1 cellular context compared by ENCODE assay signal in the genomic region with DNA sequence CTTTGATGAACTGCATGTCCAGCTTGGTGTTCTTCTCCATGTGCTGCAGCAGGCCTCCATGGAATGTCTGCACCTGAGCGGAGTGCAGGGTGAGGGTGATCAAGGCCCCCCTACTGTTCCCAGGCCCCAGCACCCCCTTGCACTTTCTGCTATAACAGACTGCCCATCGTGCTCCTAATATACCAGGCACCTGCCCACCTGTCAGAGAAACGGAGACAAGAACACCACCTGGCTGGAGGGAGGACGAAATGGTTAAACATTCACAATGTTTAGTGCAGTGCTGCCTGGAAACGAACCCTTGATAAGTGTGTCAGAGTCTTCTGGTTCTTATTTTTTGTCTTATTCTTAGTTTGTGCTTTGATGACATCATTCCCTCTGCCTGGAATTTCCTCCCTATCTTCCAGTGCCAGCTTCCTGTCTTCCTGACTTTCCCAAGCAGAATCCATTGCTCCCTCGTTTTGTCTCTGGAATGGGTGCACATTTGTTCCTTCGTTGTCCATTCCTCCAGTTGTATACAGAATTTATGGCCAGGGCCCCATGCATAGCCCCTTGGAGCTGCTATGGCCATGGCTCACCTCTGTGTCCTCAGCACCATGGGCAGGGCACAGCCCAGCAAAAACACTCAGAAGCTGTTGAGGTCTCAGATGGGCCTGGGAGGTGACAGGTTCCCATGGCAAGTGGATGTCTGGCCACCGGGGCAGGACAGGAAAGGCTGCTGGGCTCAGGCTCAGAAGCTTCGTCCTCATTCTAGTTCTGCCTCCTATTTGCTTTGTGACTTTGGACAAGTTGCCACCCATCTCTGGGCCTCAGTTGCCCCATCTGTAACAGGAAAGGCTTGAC.
TF ChIP-seq lines count a peak whose summit lies in the region.

No MANE protein-coding gene starts in this region.

TF ChIP-seq in HepG2, 621 proteins besides CTCF, POLR2A, EP300 and RAD21:
- TF ChIP-seq ATF7-NPFF (CRISPR knock-in tag; IDR thresholded peaks at IDR 0.05; ENCODE audit: low read depth) (no peak), RNF219 (CRISPR knock-in tag; IDR thresholded peaks at IDR 0.05) (no peak), ZNF329 (CRISPR knock-in tag; IDR thresholded peaks at IDR 0.05; ENCODE audit: low read depth) (peak; percentile 93), ATF7 (IDR thresholded peaks at IDR 0.05) (peak; percentile 91), ATF7 (CRISPR knock-in tag; IDR thresholded peaks at IDR 0.05) (no peak), IRF2 (CRISPR knock-in tag; IDR thresholded peaks at IDR 0.05) (no peak), KDM3A (CRISPR knock-in tag; IDR thresholded peaks at IDR 0.05; ENCODE audit: low read depth) (no peak), ZSCAN30 (CRISPR knock-in tag; IDR thresholded peaks at IDR 0.05) (no peak)
- TF ChIP-seq, protein P1, sequence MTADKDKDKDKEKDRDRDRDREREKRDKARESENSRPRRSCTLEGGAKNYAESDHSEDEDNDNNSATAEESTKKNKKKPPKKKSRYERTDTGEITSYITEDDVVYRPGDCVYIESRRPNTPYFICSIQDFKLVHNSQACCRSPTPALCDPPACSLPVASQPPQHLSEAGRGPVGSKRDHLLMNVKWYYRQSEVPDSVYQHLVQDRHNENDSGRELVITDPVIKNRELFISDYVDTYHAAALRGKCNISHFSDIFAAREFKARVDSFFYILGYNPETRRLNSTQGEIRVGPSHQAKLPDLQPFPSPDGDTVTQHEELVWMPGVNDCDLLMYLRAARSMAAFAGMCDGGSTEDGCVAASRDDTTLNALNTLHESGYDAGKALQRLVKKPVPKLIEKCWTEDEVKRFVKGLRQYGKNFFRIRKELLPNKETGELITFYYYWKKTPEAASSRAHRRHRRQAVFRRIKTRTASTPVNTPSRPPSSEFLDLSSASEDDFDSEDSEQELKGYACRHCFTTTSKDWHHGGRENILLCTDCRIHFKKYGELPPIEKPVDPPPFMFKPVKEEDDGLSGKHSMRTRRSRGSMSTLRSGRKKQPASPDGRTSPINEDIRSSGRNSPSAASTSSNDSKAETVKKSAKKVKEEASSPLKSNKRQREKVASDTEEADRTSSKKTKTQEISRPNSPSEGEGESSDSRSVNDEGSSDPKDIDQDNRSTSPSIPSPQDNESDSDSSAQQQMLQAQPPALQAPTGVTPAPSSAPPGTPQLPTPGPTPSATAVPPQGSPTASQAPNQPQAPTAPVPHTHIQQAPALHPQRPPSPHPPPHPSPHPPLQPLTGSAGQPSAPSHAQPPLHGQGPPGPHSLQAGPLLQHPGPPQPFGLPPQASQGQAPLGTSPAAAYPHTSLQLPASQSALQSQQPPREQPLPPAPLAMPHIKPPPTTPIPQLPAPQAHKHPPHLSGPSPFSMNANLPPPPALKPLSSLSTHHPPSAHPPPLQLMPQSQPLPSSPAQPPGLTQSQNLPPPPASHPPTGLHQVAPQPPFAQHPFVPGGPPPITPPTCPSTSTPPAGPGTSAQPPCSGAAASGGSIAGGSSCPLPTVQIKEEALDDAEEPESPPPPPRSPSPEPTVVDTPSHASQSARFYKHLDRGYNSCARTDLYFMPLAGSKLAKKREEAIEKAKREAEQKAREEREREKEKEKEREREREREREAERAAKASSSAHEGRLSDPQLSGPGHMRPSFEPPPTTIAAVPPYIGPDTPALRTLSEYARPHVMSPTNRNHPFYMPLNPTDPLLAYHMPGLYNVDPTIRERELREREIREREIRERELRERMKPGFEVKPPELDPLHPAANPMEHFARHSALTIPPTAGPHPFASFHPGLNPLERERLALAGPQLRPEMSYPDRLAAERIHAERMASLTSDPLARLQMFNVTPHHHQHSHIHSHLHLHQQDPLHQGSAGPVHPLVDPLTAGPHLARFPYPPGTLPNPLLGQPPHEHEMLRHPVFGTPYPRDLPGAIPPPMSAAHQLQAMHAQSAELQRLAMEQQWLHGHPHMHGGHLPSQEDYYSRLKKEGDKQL (CRISPR knock-in tag; IDR thresholded peaks at IDR 0.05; ENCODE audit: low read depth) = no peak
- TF ChIP-seq, protein P2, sequence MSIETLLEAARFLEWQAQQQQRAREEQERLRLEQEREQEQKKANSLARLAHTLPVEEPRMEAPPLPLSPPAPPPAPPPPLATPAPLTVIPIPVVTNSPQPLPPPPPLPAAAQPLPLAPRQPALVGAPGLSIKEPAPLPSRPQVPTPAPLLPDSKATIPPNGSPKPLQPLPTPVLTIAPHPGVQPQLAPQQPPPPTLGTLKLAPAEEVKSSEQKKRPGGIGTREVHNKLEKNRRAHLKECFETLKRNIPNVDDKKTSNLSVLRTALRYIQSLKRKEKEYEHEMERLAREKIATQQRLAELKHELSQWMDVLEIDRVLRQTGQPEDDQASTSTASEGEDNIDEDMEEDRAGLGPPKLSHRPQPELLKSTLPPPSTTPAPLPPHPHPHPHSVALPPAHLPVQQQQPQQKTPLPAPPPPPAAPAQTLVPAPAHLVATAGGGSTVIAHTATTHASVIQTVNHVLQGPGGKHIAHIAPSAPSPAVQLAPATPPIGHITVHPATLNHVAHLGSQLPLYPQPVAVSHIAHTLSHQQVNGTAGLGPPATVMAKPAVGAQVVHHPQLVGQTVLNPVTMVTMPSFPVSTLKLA (IDR thresholded peaks at IDR 0.05) = no peak
